In the genomic region with DNA sequence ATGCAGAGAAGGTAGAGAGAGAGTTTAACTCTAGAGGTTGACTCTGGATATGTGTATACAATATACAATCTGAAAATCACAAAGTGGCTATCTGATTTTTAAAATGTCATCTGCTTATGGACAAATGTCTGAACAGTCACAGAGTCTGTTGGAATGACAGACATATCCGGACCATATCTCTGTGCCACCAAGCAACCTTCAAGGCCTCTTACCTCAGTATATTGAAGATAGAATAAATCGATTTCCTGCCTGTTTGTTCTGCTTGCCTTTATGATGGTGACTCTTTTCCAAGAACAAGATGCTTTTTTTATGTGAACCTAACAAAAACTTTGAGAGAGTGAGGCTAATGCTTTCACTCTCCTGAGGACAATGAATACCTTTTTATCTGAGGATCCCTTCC, we compare ENCODE assay signal across 19 cellular contexts.
A peak's percentile ranks its signal among the peaks of the same experiment; 100 is the strongest.
DNase-seq lines count a peak whose midpoint lies in the region; ATAC-seq and TF ChIP-seq lines count a peak whose summit lies in the region.
"Had no signal": no experiment of that assay in that cellular context is flagged by ENCODE, and none has a peak within 500 bp of the region (broad histone marks: within the 10 kb centered on the region; RNA-seq: fewer than 3 reads in every experiment).

No MANE protein-coding gene starts in this region.

- POLR2A ChIA-PET in CD8-positive, alpha-beta T cell (lab: Charles Lee) = no interaction called here
- POLR2A ChIA-PET in naive thymus-derived CD8-positive, alpha-beta T cell (lab: Charles Lee) = interaction anchor here (0.6 to 1.5 kb wide), 3 partner anchors 19 to 30 kb away, joined by 3 to 4 read pairs (median 3); no protein-coding TSS in a partner anchor

- intact Hi-C loops in CD8-positive, alpha-beta T cell (cut with DNase I, micrococcal nuclease) = loop anchor here in 1 of 2 experiments (5.0 kb wide), 1 partner anchor 37 kb away; no protein-coding TSS in a partner anchor

- H3K9me3 Mint-ChIP-seq in CD8-positive, alpha-beta T cell = no peaks in the 10 kb centered on the region
- no peaks in the 10 kb centered on the region for H3K9me3 Mint-ChIP-seq in IgD-negative memory B cell
- no peaks in the 10 kb centered on the region for H3K9me3 Mint-ChIP-seq in activated T-helper 17 cell treated with anti-CD3 and anti-CD28 coated beads, Interleukin-2, amount 50 U/mL, for 72 hours
- no peaks in the 10 kb centered on the region for H3K9me3 Mint-ChIP-seq in naive thymus-derived CD8-positive, alpha-beta T cell
- H3K9me3 Mint-ChIP-seq: neural crest cell had no signal

- ATAC-seq in CD8-positive, alpha-beta T cell = no peak
- ATAC-seq in activated T-helper 17 cell treated with anti-CD3 and anti-CD28 coated beads, Interleukin-2, amount 50 U/mL, for 72 hours (replicated peaks) = no peak
- ATAC-seq in naive thymus-derived CD8-positive, alpha-beta T cell = peak; percentile 26 to 27
- ATAC-seq in HG03135 (IDR thresholded peaks at IDR 0.05; ENCODE audit: unreplicated experiment) = no peak
- ATAC-seq: gastroesophageal sphincter, sciatic nerve had no signal

- no peak for TF ChIP-seq CTCF in CD8-positive, alpha-beta T cell (IDR thresholded peaks at IDR 0.05)
- TF ChIP-seq CTCF in GM13977 (IDR thresholded peaks at IDR 0.05; ENCODE audit: extremely low read depth, insufficient read depth, missing control alignments) = no peak

- H3K27me3 Mint-ChIP-seq in CD8-positive, alpha-beta T cell (ENCODE audit: low read depth) = no peaks in the 10 kb centered on the region
- no peaks in the 10 kb centered on the region for H3K27me3 Mint-ChIP-seq in IgD-negative memory B cell
- H3K27me3 Mint-ChIP-seq in activated T-helper 17 cell treated with anti-CD3 and anti-CD28 coated beads, Interleukin-2, amount 50 U/mL, for 72 hours = no peaks in the 10 kb centered on the region
- no peaks in the 10 kb centered on the region for H3K27me3 Mint-ChIP-seq in naive thymus-derived CD8-positive, alpha-beta T cell

- DNase-seq in CD8-positive, alpha-beta T cell = no peak
- peak in 2 of 10 donors; percentile 31 to 48 for DNase-seq in naive thymus-derived CD8-positive, alpha-beta T cell
- DNase-seq in GM13977 (ENCODE audit: low spot score) (no peak), DMS153 (lab: John Stamatoyannopoulos, UW) (no peak)
- DNase-seq in effector memory CD4-positive, alpha-beta T cell = no peak
- DNase-seq: amygdala; DMS53; NCI-H1694 treated with DMSO at 0.1 percent for 48 hours; NCI-H510A; stimulated activated CD4-positive, alpha-beta T cell treated with anti-CD3 and anti-CD28 coated beads, Interleukin-2, amount 100 ng/mL, for 24 hours had no signal

- peak overlapping the region; percentile 91 for H3K27ac Mint-ChIP-seq in CD8-positive, alpha-beta T cell
- peak overlapping the region in 2 of 3 donors; percentile 14 to 78 for H3K27ac Mint-ChIP-seq in IgD-negative memory B cell
- peak overlapping the region; percentile 79 for H3K27ac Mint-ChIP-seq in activated T-helper 17 cell treated with anti-CD3 and anti-CD28 coated beads, Interleukin-2, amount 50 U/mL, for 72 hours
- peak overlapping the region; percentile 76 to 97 (median 90) for H3K27ac Mint-ChIP-seq in naive thymus-derived CD8-positive, alpha-beta T cell

- H3K4me1 ChIP-seq in CD8-positive, alpha-beta T cell (ENCODE audit: insufficient read depth, low read length) = peaks cover 93% of the 10 kb centered on the region
- peaks cover 69% of the 10 kb centered on the region for H3K4me1 ChIP-seq in effector memory CD4-positive, alpha-beta T cell (ENCODE audit: control insufficient read depth, insufficient read depth, low read length, poor library complexity, severe bottlenecking)

- peak overlapping the region; percentile 75 for H3K4me3 Mint-ChIP-seq in CD8-positive, alpha-beta T cell
- H3K4me3 Mint-ChIP-seq in IgD-negative memory B cell = peak overlapping the region in 1 of 4 donors; percentile 50
- peak overlapping the region; percentile 63 for H3K4me3 Mint-ChIP-seq in activated T-helper 17 cell treated with anti-CD3 and anti-CD28 coated beads, Interleukin-2, amount 50 U/mL, for 72 hours
- peak overlapping the region; percentile 59 to 86 (median 72) for H3K4me3 Mint-ChIP-seq in naive thymus-derived CD8-positive, alpha-beta T cell
- H3K4me3 Mint-ChIP-seq: neural crest cell had no signal

- H3K9me3 ChIP-seq in CD8-positive, alpha-beta T cell (ENCODE audit: low read length) = no peaks in the 10 kb centered on the region
- no peaks in the 10 kb centered on the region for H3K9me3 ChIP-seq in effector memory CD4-positive, alpha-beta T cell (ENCODE audit: control insufficient read depth, low read length)
- H3K9me3 ChIP-seq: gastroesophageal sphincter, tibial nerve had no signal

- CTCF ChIA-PET in CD8-positive, alpha-beta T cell (lab: Charles Lee) = no interaction called here

- peak overlapping the region; percentile 1 for H3K27ac ChIP-seq in CD8-positive, alpha-beta T cell (ENCODE audit: low read depth, low read length)
- H3K27ac ChIP-seq in effector memory CD4-positive, alpha-beta T cell (ENCODE audit: insufficient read depth, low read length, poor library complexity, severe bottlenecking) = no peak overlapping the region
- H3K27ac ChIP-seq: epithelial cell of prostate, tibial nerve had no signal

- H3K4me1 Mint-ChIP-seq in CD8-positive, alpha-beta T cell (ENCODE audit: low read depth) = peaks cover 91% of the 10 kb centered on the region
- H3K4me1 Mint-ChIP-seq in IgD-negative memory B cell = peaks cover 35 to 47% (median 43%) of the 10 kb centered on the region in 3 donors
- H3K4me1 Mint-ChIP-seq in activated T-helper 17 cell treated with anti-CD3 and anti-CD28 coated beads, Interleukin-2, amount 50 U/mL, for 72 hours = peaks cover 47% of the 10 kb centered on the region
- H3K4me1 Mint-ChIP-seq in naive thymus-derived CD8-positive, alpha-beta T cell = peaks cover 48 to 90% (median 89%) of the 10 kb centered on the region in 4 donors

- H3K36me3 ChIP-seq in CD8-positive, alpha-beta T cell (ENCODE audit: insufficient read depth, low read length) = no peaks in the 10 kb centered on the region
- no peaks in the 10 kb centered on the region for H3K36me3 ChIP-seq in effector memory CD4-positive, alpha-beta T cell (ENCODE audit: control insufficient read depth, insufficient read depth, low read length)
- H3K36me3 ChIP-seq: gastroesophageal sphincter had no signal

- H3K27me3 ChIP-seq in CD8-positive, alpha-beta T cell (ENCODE audit: insufficient read depth, low read length) = no peaks in the 10 kb centered on the region
- no peaks in the 10 kb centered on the region for H3K27me3 ChIP-seq in effector memory CD4-positive, alpha-beta T cell (replicated peaks; ENCODE audit: control insufficient read depth, insufficient read depth, low read length, poor library complexity, severe bottlenecking)
- H3K27me3 ChIP-seq: gastroesophageal sphincter, tibial nerve had no signal

- H3K36me3 Mint-ChIP-seq in CD8-positive, alpha-beta T cell = peaks cover 6% of the 10 kb centered on the region
- peaks cover 3% of the 10 kb centered on the region for H3K36me3 Mint-ChIP-seq in IgD-negative memory B cell
- H3K36me3 Mint-ChIP-seq in activated T-helper 17 cell treated with anti-CD3 and anti-CD28 coated beads, Interleukin-2, amount 50 U/mL, for 72 hours (ENCODE audit: low read depth) = peaks cover 19% of the 10 kb centered on the region
- H3K36me3 Mint-ChIP-seq in naive thymus-derived CD8-positive, alpha-beta T cell = peaks cover 0 to 4% (median 2%) of the 10 kb centered on the region in 3 donors

- no peak overlapping the region for H3K4me3 ChIP-seq in CD8-positive, alpha-beta T cell (ENCODE audit: low read depth, low read length)
- H3K4me3 ChIP-seq in effector memory CD4-positive, alpha-beta T cell (ENCODE audit: insufficient read depth, low read depth, low read length, poor library complexity, severe bottlenecking) = no peak overlapping the region
- H3K4me3 ChIP-seq: gastroesophageal sphincter, lung, tibial nerve had no signal

- in situ Hi-C loops in GM13977 (cut with MboI; ENCODE audit: low pct_unique_long_range_greater_than_20kb, low sequenced_read_pairs, unreplicated experiment) = no loop called here

Comparison
In these comparisons a context has a peak if more than half of its experiments do, and no peak if none do; other contexts are left out.
1. ATAC-seq: peak in naive thymus-derived CD8-positive, alpha-beta T cell (2 of 2); none in CD8-positive, alpha-beta T cell (single experiment), activated T-helper 17 cell treated with anti-CD3 and anti-CD28 coated beads, Interleukin-2, amount 50 U/mL, for 72 hours (single experiment) and HG03135 (single experiment).
2. Peak in every context shown above with its lines, with median percentiles within 50 percentile points of each other: H3K27ac Mint-ChIP-seq.